ENCODE assay signal across 19 cellular contexts in the genomic region with DNA sequence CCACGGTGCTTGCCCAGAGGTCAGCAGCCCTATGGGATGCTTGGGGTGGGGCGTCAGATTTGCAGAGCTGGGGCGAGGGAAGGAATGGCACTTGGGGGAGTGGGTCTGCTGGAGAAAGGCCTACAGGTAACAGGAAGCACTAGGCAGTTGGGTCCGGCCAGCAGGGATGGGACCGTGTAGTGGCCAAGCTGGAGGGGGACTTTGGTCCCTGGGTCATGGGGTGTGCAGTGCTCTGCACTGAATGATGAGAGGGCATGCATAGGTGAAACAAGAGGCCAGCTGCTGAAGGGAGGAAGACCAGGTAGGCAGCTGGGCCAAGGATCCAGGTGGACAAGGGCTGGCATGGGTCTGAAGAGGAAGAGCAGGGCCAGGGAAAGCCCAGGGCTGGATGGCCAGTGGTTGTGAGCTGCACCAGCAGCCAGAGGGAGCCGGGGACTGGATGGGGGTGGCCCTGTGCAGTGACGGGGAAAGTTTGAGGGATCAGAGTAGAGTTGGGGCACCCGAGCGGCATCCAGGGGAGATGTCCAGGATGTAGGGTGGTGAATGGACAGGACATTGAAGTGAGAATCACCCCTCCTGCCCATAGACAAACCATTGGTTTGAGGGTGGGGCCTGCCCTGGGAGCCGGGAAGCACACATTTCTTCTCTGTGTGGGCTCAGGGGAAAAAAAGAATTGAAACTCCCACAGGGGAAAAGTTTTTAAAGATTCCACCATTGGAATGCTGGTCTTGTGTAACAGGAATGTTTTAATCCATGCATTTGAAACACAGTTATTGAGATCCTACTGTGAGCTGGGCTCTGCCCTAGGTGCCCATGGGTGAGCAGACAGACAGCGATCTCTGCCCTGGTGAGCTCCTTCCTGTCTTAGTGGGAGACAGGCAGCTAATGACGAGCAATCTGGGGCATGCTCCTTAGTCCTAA. TPM values are rescaled to one million over a fixed set of nuclear protein-coding genes. Genes with fewer than 3 reads are reported as not detected.
DNase-seq lines count a peak whose midpoint lies in the region; ATAC-seq, FAIRE-seq and TF ChIP-seq lines count a peak whose summit lies in the region.
"Had no signal": no experiment of that assay in that cellular context is flagged by ENCODE, and none has a peak within 500 bp of the region (broad histone marks: within the 10 kb centered on the region; RNA-seq: fewer than 3 reads in every experiment).

No MANE protein-coding gene starts in this region.

- no TSS peak for BruUV-seq in HepG2 (replicated peaks; lab: Mats Ljungman, UMichigan)

- no peak for TF ChIP-seq CTCF in brain (conservative IDR thresholded peaks at IDR 0.05)
- peak; percentile 12; the same call in 1 of the 2 replicates for TF ChIP-seq CTCF in HepG2 (CRISPR knock-in tag; IDR thresholded peaks at IDR 0.05)
- TF ChIP-seq CTCF in GM13977 (IDR thresholded peaks at IDR 0.05; ENCODE audit: extremely low read depth, insufficient read depth, missing control alignments), result no peak

- peaks cover 4% of the 10 kb centered on the region for H3K36me3 Mint-ChIP-seq in stimulated activated naive CD8-positive, alpha-beta T cell treated with anti-CD3 and anti-CD28 coated beads, Interleukin-15, Interleukin-2, amounts not matched to agents 100 ng/mL and 50 ng/mL, for 24 hours (ENCODE audit: low read depth)
- peaks cover 14% of the 10 kb centered on the region for H3K36me3 Mint-ChIP-seq in brain

- H3K36me3 ChIP-seq in HepG2 (replicated peaks in 1 of 2; ENCODE audit: control insufficient read depth in 1 of 2, insufficient read depth in 2 of 2, low read length in 2 of 2), result no peaks in the 10 kb centered on the region; a peak in 2 of 5 replicates
- H3K36me3 ChIP-seq: breast epithelium had no signal

- POLR2A ChIA-PET in HepG2 (lab: Yijun Ruan, JAX), result interaction anchor here (1.7 kb wide), 2 partner anchors 11 to 13 kb away, joined by 8 to 13 read pairs; no protein-coding TSS in a partner anchor

- H4K20me1 ChIP-seq in HepG2 (ENCODE audit: insufficient read depth, low read length), result peaks cover 17% of the 10 kb centered on the region

- H3K27ac ChIP-seq in HepG2 (ENCODE audit: extremely low read length, insufficient read depth, low read length), result no peak overlapping the region
- H3K27ac ChIP-seq: breast epithelium had no signal

- no peak overlapping the region for H3K9ac ChIP-seq in HepG2 (ENCODE audit: insufficient read depth, low read depth, low read length)

- TF ChIP-seq EP300 in HepG2 (IDR thresholded peaks at IDR 0.05; ENCODE audit: low read depth in 2 of 2, low read length in 2 of 2) (no peak), HepG2 (CRISPR knock-in tag; IDR thresholded peaks at IDR 0.05; ENCODE audit: borderline replicate concordance) (no peak)

- H3K27ac Mint-ChIP-seq in stimulated activated naive CD8-positive, alpha-beta T cell treated with anti-CD3 and anti-CD28 coated beads, Interleukin-15, Interleukin-2, amounts not matched to agents 100 ng/mL and 50 ng/mL, for 24 hours, result peak overlapping the region; percentile 26
- H3K27ac Mint-ChIP-seq in stimulated activated naive CD8-positive, alpha-beta T cell treated with anti-CD3 and anti-CD28 coated beads, Interleukin-15, amount 100 ng/mL, for 72 hours, result no peak overlapping the region
- H3K27ac Mint-ChIP-seq in brain, result peak overlapping the region in 4 of 5 experiments; percentile 46 to 93 (median 71)
- H3K27ac Mint-ChIP-seq: activated naive CD4-positive, alpha-beta T cell treated with anti-CD3 and anti-CD28 coated beads, Interleukin-2, amount 10 ng/mL, durations not matched to agents 7 days and 5 days; activated T-cell treated with anti-CD3 and anti-CD28 coated beads, Interleukin-2, amount 50 U/mL, for 24 hours; stimulated activated effector memory CD8-positive, alpha-beta T cell treated with anti-CD3 and anti-CD28 coated beads, Interleukin-12 subunit alpha, Interleukin-12 subunit beta, amount 100 ng/mL, for 72 hours had no signal

- no peak overlapping the region for H2AFZ ChIP-seq in HepG2 (ENCODE audit: low read length)

- peak overlapping the region; percentile 26; the same call in 1 of the 2 replicates for H3K4me2 ChIP-seq in HepG2 (ENCODE audit: low read depth, low read length)

- peaks cover 65% of the 10 kb centered on the region for H3K79me2 ChIP-seq in HepG2 (ENCODE audit: insufficient read depth, low read length)

- H3K4me1 Mint-ChIP-seq in stimulated activated naive CD8-positive, alpha-beta T cell treated with anti-CD3 and anti-CD28 coated beads, Interleukin-15, Interleukin-2, amounts not matched to agents 100 ng/mL and 50 ng/mL, for 24 hours (ENCODE audit: low read depth), result peaks cover 4% of the 10 kb centered on the region
- H3K4me1 Mint-ChIP-seq in stimulated activated naive CD8-positive, alpha-beta T cell treated with anti-CD3 and anti-CD28 coated beads, Interleukin-15, amount 100 ng/mL, for 72 hours, result peaks cover 49% of the 10 kb centered on the region
- H3K4me1 Mint-ChIP-seq in brain, result peaks cover 69% of the 10 kb centered on the region
- H3K4me1 Mint-ChIP-seq: activated naive CD4-positive, alpha-beta T cell treated with anti-CD3 and anti-CD28 coated beads, Interleukin-2, amount 10 ng/mL, durations not matched to agents 7 days and 5 days had no signal

- ATAC-seq in stimulated activated naive CD8-positive, alpha-beta T cell treated with anti-CD3 and anti-CD28 coated beads, Interleukin-15, amount 100 ng/mL, for 72 hours, result no peak
- ATAC-seq in HepG2, result peak; percentile 39
- ATAC-seq: HCT116; naive thymus-derived CD8-positive, alpha-beta T cell; stimulated activated effector memory CD8-positive, alpha-beta T cell treated with anti-CD3 and anti-CD28 coated beads, Interleukin-12 subunit alpha, Interleukin-12 subunit beta, amount 100 ng/mL, for 72 hours had no signal

- no peaks in the 10 kb centered on the region for H3K9me3 ChIP-seq in HepG2 (ENCODE audit: low read length)
- H3K9me3 ChIP-seq: breast epithelium had no signal

- CTCF ChIA-PET in HepG2 (lab: Yijun Ruan, JAX; ENCODE audit: low intra/inter-chr PET ratio, low total read pairs), result no interaction called here

- in situ Hi-C loops in HepG2 (cut with HindIII; ENCODE audit: extremely low pct_ligation_motif_present, low pct_unique_long_range_greater_than_20kb) (no loop called here), GM13977 (cut with MboI; ENCODE audit: low pct_unique_long_range_greater_than_20kb, low sequenced_read_pairs, unreplicated experiment) (no loop called here)

- FAIRE-seq in HepG2 (lab: Jason Lieb, UNC), result no peak

- H3K4me1 ChIP-seq in HepG2 (ENCODE audit: insufficient read depth, low read length), result peaks cover 87% of the 10 kb centered on the region

- TF ChIP-seq POLR2A in HepG2 (IDR thresholded peaks at IDR 0.05; ENCODE audit: insufficient read depth in 1 of 2, low read depth in 2 of 2, low read length in 2 of 2), result no peak

- WGBS in HepG2 (ENCODE audit: low lambda C conversion rate), result 76% methylated on average over 11 of the region's 12 CpGs

- no peak overlapping the region; a peak in 1 of 6 replicates for H3K4me3 ChIP-seq in HepG2 (replicated peaks in 1 of 3; ENCODE audit: insufficient read depth in 1 of 3, low read depth in 2 of 3, low read length in 3 of 3)
- H3K4me3 ChIP-seq: breast epithelium had no signal

- TF ChIP-seq RAD21 in HepG2 (CRISPR knock-in tag; IDR thresholded peaks at IDR 0.05), result no peak

- intact Hi-C loops in HepG2 (cut with micrococcal nuclease; ENCODE audit: unreplicated experiment), result no loop called here

- no peak for DNase-seq in stimulated activated naive CD8-positive, alpha-beta T cell treated with anti-CD3 and anti-CD28 coated beads, Interleukin-15, amount 100 ng/mL, for 72 hours
- DNase-seq in HepG2 (ENCODE audit: low spot score) (no peak), mucosa of gallbladder (ENCODE audit: low spot score) (no peak), GM13977 (ENCODE audit: low spot score) (no peak), NCI-H1105 (lab: John Stamatoyannopoulos, UW) (no peak)
- DNase-seq in activated CD4-positive, alpha-beta T cell treated with anti-CD3 and anti-CD28 coated beads, Interleukin-2, amount 50 U/mL, for 48 hours, result no peak
- DNase-seq: activated naive CD4-positive, alpha-beta T cell treated with anti-CD3 and anti-CD28 coated beads, Interleukin-2, amount 10 ng/mL, durations not matched to agents 7 days and 5 days; activated T-cell treated with anti-CD3 and anti-CD28 coated beads, Interleukin-2, amount 50 U/mL, for 24 hours; glutamatergic neuron; KBM-7; MV-4-11; naive thymus-derived CD8-positive, alpha-beta T cell; NCI-H2029; NCI-H510A had no signal

- H3K27me3 ChIP-seq in HepG2 (ENCODE audit: control insufficient read depth in 1 of 2, insufficient read depth in 2 of 2, low read length in 2 of 2), result no peaks in the 10 kb centered on the region
- H3K27me3 ChIP-seq: breast epithelium had no signal

- H3K4me3 Mint-ChIP-seq in stimulated activated naive CD8-positive, alpha-beta T cell treated with anti-CD3 and anti-CD28 coated beads, Interleukin-15, Interleukin-2, amounts not matched to agents 100 ng/mL and 50 ng/mL, for 24 hours, result no peak overlapping the region
- no peak overlapping the region for H3K4me3 Mint-ChIP-seq in stimulated activated naive CD8-positive, alpha-beta T cell treated with anti-CD3 and anti-CD28 coated beads, Interleukin-15, amount 100 ng/mL, for 72 hours
- no peak overlapping the region for H3K4me3 Mint-ChIP-seq in brain
- H3K4me3 Mint-ChIP-seq: activated naive CD4-positive, alpha-beta T cell treated with anti-CD3 and anti-CD28 coated beads, Interleukin-2, amount 10 ng/mL, durations not matched to agents 7 days and 5 days; activated T-cell treated with anti-CD3 and anti-CD28 coated beads, Interleukin-2, amount 50 U/mL, for 24 hours; naive thymus-derived CD8-positive, alpha-beta T cell; stimulated activated effector memory CD8-positive, alpha-beta T cell treated with anti-CD3 and anti-CD28 coated beads, Interleukin-12 subunit alpha, Interleukin-12 subunit beta, amount 100 ng/mL, for 72 hours had no signal

- H3K27me3 Mint-ChIP-seq in stimulated activated naive CD8-positive, alpha-beta T cell treated with anti-CD3 and anti-CD28 coated beads, Interleukin-15, Interleukin-2, amounts not matched to agents 100 ng/mL and 50 ng/mL, for 24 hours, result no peaks in the 10 kb centered on the region
- H3K27me3 Mint-ChIP-seq in stimulated activated naive CD8-positive, alpha-beta T cell treated with anti-CD3 and anti-CD28 coated beads, Interleukin-15, amount 100 ng/mL, for 72 hours, result no peaks in the 10 kb centered on the region
- H3K27me3 Mint-ChIP-seq in brain, result no peaks in the 10 kb centered on the region
- H3K27me3 Mint-ChIP-seq: activated T-cell treated with anti-CD3 and anti-CD28 coated beads, Interleukin-2, amount 50 U/mL, for 24 hours; naive thymus-derived CD8-positive, alpha-beta T cell had no signal

- no peaks in the 10 kb centered on the region for H3K9me3 Mint-ChIP-seq in stimulated activated naive CD8-positive, alpha-beta T cell treated with anti-CD3 and anti-CD28 coated beads, Interleukin-15, Interleukin-2, amounts not matched to agents 100 ng/mL and 50 ng/mL, for 24 hours
- no peaks in the 10 kb centered on the region for H3K9me3 Mint-ChIP-seq in stimulated activated naive CD8-positive, alpha-beta T cell treated with anti-CD3 and anti-CD28 coated beads, Interleukin-15, amount 100 ng/mL, for 72 hours
- no peaks in the 10 kb centered on the region for H3K9me3 Mint-ChIP-seq in brain
- H3K9me3 Mint-ChIP-seq: activated naive CD4-positive, alpha-beta T cell treated with anti-CD3 and anti-CD28 coated beads, Interleukin-2, amount 10 ng/mL, durations not matched to agents 7 days and 5 days; activated T-cell treated with anti-CD3 and anti-CD28 coated beads, Interleukin-2, amount 50 U/mL, for 24 hours; naive thymus-derived CD8-positive, alpha-beta T cell; stimulated activated effector memory CD8-positive, alpha-beta T cell treated with anti-CD3 and anti-CD28 coated beads, Interleukin-12 subunit alpha, Interleukin-12 subunit beta, amount 100 ng/mL, for 72 hours had no signal

RNA-seq across cellular contexts. Expression of a gene that starts 25.1 kb away (rescaled TPM):
- 22.1 TPM for polyA plus RNA-seq in brain (ENCODE audit: insufficient read depth, low read depth, low replicate concordance)
- 5.1 and 5.2 TPM in 2 replicates for total RNA-seq in HepG2 (2016; rRNA removed; fragmentation: Illumina TruSeq; extraction: Trizol)
- 2.6 and 3.4 TPM in 2 replicates for total RNA-seq in HepG2 (2016; cell fraction: cytosol; rRNA removed; fragmentation: Illumina TruSeq; extraction: Trizol; ENCODE audit: low read depth)
- total RNA-seq in HepG2 (2016; cell fraction: insoluble cytoplasmic fraction; rRNA removed; fragmentation: Illumina TruSeq; extraction: Trizol), result 5.2 and 5.4 TPM in 2 replicates
- 4.3 and 5.6 TPM in 2 replicates for total RNA-seq in HepG2 (2016; cell fraction: membrane; rRNA removed; fragmentation: Illumina TruSeq; extraction: Trizol)
- total RNA-seq in HepG2 (2016; cell fraction: nucleus; rRNA removed; fragmentation: Illumina TruSeq; extraction: Trizol), result 7.2 and 9.2 TPM in 2 replicates
- polyA plus RNA-seq in HepG2 (2011; rRNA removed), result 3.4 and 3.9 TPM in 2 replicates
- polyA plus RNA-seq in HepG2 (2011; cell fraction: cytosol; rRNA removed), result 1.9 and 2.7 TPM in 2 replicates
- polyA plus RNA-seq in HepG2 (2011; cell fraction: nucleus; rRNA removed), result 15.5 and 22.7 TPM in 2 replicates
- polyA plus RNA-seq in HepG2 (2012), result 6.0 and 9.1 TPM in 2 replicates
- 3.8 and 4.7 TPM in 2 replicates for polyA plus RNA-seq in HepG2 (2016; cell fraction: cytosol; fragmentation: Illumina TruSeq; extraction: Trizol; ENCODE audit: low read depth)
- polyA plus RNA-seq in HepG2 (2016; cell fraction: insoluble cytoplasmic fraction; fragmentation: Illumina TruSeq; extraction: Trizol; ENCODE audit: low read depth), result 8.3 and 10.1 TPM in 2 replicates
- 5.1 and 5.2 TPM in 2 replicates for polyA plus RNA-seq in HepG2 (2016; cell fraction: membrane; fragmentation: Illumina TruSeq; extraction: Trizol; ENCODE audit: low read depth)
- 24.6 and 26.3 TPM in 2 replicates for polyA plus RNA-seq in HepG2 (2016; cell fraction: nucleus; fragmentation: Illumina TruSeq; extraction: Trizol; ENCODE audit: insufficient read depth, low read depth)
- 7.4 and 12.2 TPM in 2 replicates for polyA minus RNA-seq in HepG2 (2011; rRNA and poly(A)+ RNA removed; ENCODE audit: low replicate concordance)
- 6.2 and 6.7 TPM in 2 replicates for polyA minus RNA-seq in HepG2 (2011; cell fraction: cytosol; rRNA and poly(A)+ RNA removed)
- 9.0 and 12.1 TPM in 2 replicates for polyA minus RNA-seq in HepG2 (2011; cell fraction: nucleus; rRNA and poly(A)+ RNA removed)
- 60.3 TPM for total RNA-seq in mucosa of gallbladder

Comparison
In these comparisons a context has a peak if more than half of its experiments do, and no peak if none do; other contexts are left out.
1. H3K27ac Mint-ChIP-seq: peak in stimulated activated naive CD8-positive, alpha-beta T cell treated with anti-CD3 and anti-CD28 coated beads, Interleukin-15, Interleukin-2, amounts not matched to agents 100 ng/mL and 50 ng/mL, for 24 hours (single experiment) and brain (4 of 5); none in stimulated activated naive CD8-positive, alpha-beta T cell treated with anti-CD3 and anti-CD28 coated beads, Interleukin-15, amount 100 ng/mL, for 72 hours (0 of 2).